1 cellular context compared by ENCODE assay signal in the genomic region with DNA sequence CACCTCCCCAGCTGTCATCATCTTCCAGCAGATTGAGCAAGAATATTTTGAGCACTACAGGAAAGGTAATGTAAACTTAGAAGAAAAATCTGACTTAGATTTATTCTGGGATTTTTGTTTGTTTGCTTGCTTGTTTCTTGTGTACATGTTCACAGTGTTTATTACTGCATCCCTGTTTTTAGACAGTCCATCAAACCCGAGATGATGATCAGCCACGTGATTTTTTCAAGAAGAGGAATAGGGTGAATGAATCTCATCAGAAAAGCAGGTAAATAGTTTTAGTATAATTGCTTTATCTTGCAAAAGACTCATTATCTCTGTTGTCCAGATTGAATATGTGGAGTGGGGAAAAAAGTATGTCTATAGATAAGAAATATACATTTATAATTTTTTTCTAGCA.
TF ChIP-seq lines count a peak whose summit lies in the region.

No MANE protein-coding gene starts in this region.

TF ChIP-seq in HepG2, 621 proteins besides CTCF, POLR2A, EP300 and RAD21:
- no peak for TF ChIP-seq DDIT3 (CRISPR knock-in tag; IDR thresholded peaks at IDR 0.05)
- TF ChIP-seq SP1 (IDR thresholded peaks at IDR 0.05) = no peak
- TF ChIP-seq SP1 (CRISPR knock-in tag; IDR thresholded peaks at IDR 0.05) = no peak
- no peak for TF ChIP-seq CENPBD1 (CRISPR knock-in tag; IDR thresholded peaks at IDR 0.05; ENCODE audit: borderline replicate concordance, low read depth)
- no peak for TF ChIP-seq SMAD3 (CRISPR knock-in tag; IDR thresholded peaks at IDR 0.05)
- TF ChIP-seq ZFY (CRISPR knock-in tag; IDR thresholded peaks at IDR 0.05) = no peak
- no peak for TF ChIP-seq KIAA2018 (CRISPR knock-in tag; IDR thresholded peaks at IDR 0.05; ENCODE audit: borderline replicate concordance)
- TF ChIP-seq, protein P1, sequence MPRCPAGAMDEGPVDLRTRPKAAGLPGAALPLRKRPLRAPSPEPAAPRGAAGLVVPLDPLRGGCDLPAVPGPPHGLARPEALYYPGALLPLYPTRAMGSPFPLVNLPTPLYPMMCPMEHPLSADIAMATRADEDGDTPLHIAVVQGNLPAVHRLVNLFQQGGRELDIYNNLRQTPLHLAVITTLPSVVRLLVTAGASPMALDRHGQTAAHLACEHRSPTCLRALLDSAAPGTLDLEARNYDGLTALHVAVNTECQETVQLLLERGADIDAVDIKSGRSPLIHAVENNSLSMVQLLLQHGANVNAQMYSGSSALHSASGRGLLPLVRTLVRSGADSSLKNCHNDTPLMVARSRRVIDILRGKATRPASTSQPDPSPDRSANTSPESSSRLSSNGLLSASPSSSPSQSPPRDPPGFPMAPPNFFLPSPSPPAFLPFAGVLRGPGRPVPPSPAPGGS (CRISPR knock-in tag; IDR thresholded peaks at IDR 0.05) = no peak
- TF ChIP-seq PHF8 (CRISPR knock-in tag; IDR thresholded peaks at IDR 0.05) = no peak
- TF ChIP-seq CHD2 (IDR thresholded peaks at IDR 0.05; ENCODE audit: low read depth, low read length) = no peak
- no peak for TF ChIP-seq JARID2 (CRISPR knock-in tag; IDR thresholded peaks at IDR 0.05; ENCODE audit: insufficient replicate concordance)
- TF ChIP-seq ZNF790 (CRISPR knock-in tag; IDR thresholded peaks at IDR 0.05; ENCODE audit: borderline replicate concordance) = no peak
- no peak for TF ChIP-seq ONECUT2 (CRISPR knock-in tag; IDR thresholded peaks at IDR 0.05)
- TF ChIP-seq SOX13 (IDR thresholded peaks at IDR 0.05) = no peak
- no peak for TF ChIP-seq SOX13 (CRISPR knock-in tag; conservative IDR thresholded peaks at IDR 0.05 in 1 of 2, IDR thresholded peaks at IDR 0.05 in 1 of 2)
- no peak for TF ChIP-seq ZNF34 (CRISPR knock-in tag; IDR thresholded peaks at IDR 0.05; ENCODE audit: borderline replicate concordance)
- no peak for TF ChIP-seq ZNF549 (CRISPR knock-in tag; IDR thresholded peaks at IDR 0.05)
- TF ChIP-seq, protein P2, sequence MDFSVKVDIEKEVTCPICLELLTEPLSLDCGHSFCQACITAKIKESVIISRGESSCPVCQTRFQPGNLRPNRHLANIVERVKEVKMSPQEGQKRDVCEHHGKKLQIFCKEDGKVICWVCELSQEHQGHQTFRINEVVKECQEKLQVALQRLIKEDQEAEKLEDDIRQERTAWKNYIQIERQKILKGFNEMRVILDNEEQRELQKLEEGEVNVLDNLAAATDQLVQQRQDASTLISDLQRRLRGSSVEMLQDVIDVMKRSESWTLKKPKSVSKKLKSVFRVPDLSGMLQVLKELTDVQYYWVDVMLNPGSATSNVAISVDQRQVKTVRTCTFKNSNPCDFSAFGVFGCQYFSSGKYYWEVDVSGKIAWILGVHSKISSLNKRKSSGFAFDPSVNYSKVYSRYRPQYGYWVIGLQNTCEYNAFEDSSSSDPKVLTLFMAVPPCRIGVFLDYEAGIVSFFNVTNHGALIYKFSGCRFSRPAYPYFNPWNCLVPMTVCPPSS (IDR thresholded peaks at IDR 0.05) = no peak
